In genomic region chr5:154368041-154368800, GRCh38 we compare ENCODE assay signal across 9 cellular contexts.
A peak's percentile ranks its signal among the peaks of the same experiment; 100 is the strongest.
DNase-seq lines count a peak whose midpoint lies in the region; ATAC-seq and TF ChIP-seq lines count a peak whose summit lies in the region.
"Had no signal": no experiment of that assay in that cellular context is flagged by ENCODE, and none has a peak within 500 bp of the region (broad histone marks: within the 10 kb centered on the region; RNA-seq: fewer than 3 reads in every experiment).

No MANE protein-coding gene starts in this region.

- peak overlapping the region; percentile 12 for H3K27ac Mint-ChIP-seq in activated T-cell treated with anti-CD3 and anti-CD28 coated beads, Interleukin-2, amount 50 U/mL, for 72 hours
- H3K27ac Mint-ChIP-seq in chondrocyte (ENCODE audit: unreplicated experiment): peak overlapping the region; percentile 96
- H3K27ac Mint-ChIP-seq in stimulated activated memory B cell treated with anti-CD40 and anti-IgM and Interleukin-4, amounts not matched to agents 10 μg/mL and 1 μg/mL and 100 μg/mL, for 72 hours: no peak overlapping the region
- H3K27ac Mint-ChIP-seq: B cell had no signal

- no peak overlapping the region for H3K4me3 Mint-ChIP-seq in activated T-cell treated with anti-CD3 and anti-CD28 coated beads, Interleukin-2, amount 50 U/mL, for 72 hours
- H3K4me3 Mint-ChIP-seq in activated T-cell treated with anti-CD3 and anti-CD28 coated beads, Interleukin-2, amount 50 U/mL, for 4 hours: no peak overlapping the region
- peak overlapping the region; percentile 24 for H3K4me3 Mint-ChIP-seq in chondrocyte (ENCODE audit: unreplicated experiment)
- H3K4me3 Mint-ChIP-seq in stimulated activated memory B cell treated with anti-CD40 and anti-IgM and Interleukin-4, amounts not matched to agents 10 μg/mL and 1 μg/mL and 100 μg/mL, for 72 hours: no peak overlapping the region
- H3K4me3 Mint-ChIP-seq: B cell had no signal

- no peaks in the 10 kb centered on the region for H3K4me1 ChIP-seq in liver (ENCODE audit: control insufficient read depth in 4 of 4, insufficient read depth in 4 of 4, low read length in 3 of 4)
- H3K4me1 ChIP-seq in aorta (ENCODE audit: control insufficient read depth in 1 of 2, insufficient read depth in 2 of 2, low read length in 2 of 2): peaks cover 5 to 6% of the 10 kb centered on the region in 2 donors

- H3K4me3 ChIP-seq in liver (ENCODE audit: low read depth in 1 of 3, low read length in 3 of 3) (no peak overlapping the region), aorta (ENCODE audit: low read length in 2 of 2) (no peak overlapping the region)

- no peaks in the 10 kb centered on the region for H3K9me3 Mint-ChIP-seq in activated T-cell treated with anti-CD3 and anti-CD28 coated beads, Interleukin-2, amount 50 U/mL, for 72 hours
- H3K9me3 Mint-ChIP-seq in activated T-cell treated with anti-CD3 and anti-CD28 coated beads, Interleukin-2, amount 50 U/mL, for 4 hours: no peaks in the 10 kb centered on the region
- H3K9me3 Mint-ChIP-seq in chondrocyte (ENCODE audit: low read depth): no peaks in the 10 kb centered on the region
- H3K9me3 Mint-ChIP-seq in stimulated activated memory B cell treated with anti-CD40 and anti-IgM and Interleukin-4, amounts not matched to agents 10 μg/mL and 1 μg/mL and 100 μg/mL, for 72 hours: no peaks in the 10 kb centered on the region

- no peak for ATAC-seq in activated T-cell treated with anti-CD3 and anti-CD28 coated beads, Interleukin-2, amount 50 U/mL, for 72 hours (replicated peaks in 1 of 2)
- ATAC-seq in activated T-cell treated with anti-CD3 and anti-CD28 coated beads, Interleukin-2, amount 50 U/mL, for 4 hours: no peak
- ATAC-seq in aorta (ENCODE audit: low FRiP score) (peak; percentile 77), HG02981 (IDR thresholded peaks at IDR 0.05; ENCODE audit: unreplicated experiment) (no peak)
- ATAC-seq in stimulated activated memory B cell treated with anti-CD40 and anti-IgM and Interleukin-4, amounts not matched to agents 10 μg/mL and 1 μg/mL and 100 μg/mL, for 72 hours: no peak

- H3K4me1 Mint-ChIP-seq in activated T-cell treated with anti-CD3 and anti-CD28 coated beads, Interleukin-2, amount 50 U/mL, for 72 hours (ENCODE audit: low read depth): no peaks in the 10 kb centered on the region
- no peaks in the 10 kb centered on the region for H3K4me1 Mint-ChIP-seq in activated T-cell treated with anti-CD3 and anti-CD28 coated beads, Interleukin-2, amount 50 U/mL, for 4 hours (ENCODE audit: low read depth)
- H3K4me1 Mint-ChIP-seq in chondrocyte (ENCODE audit: low read depth): peaks cover 92% of the 10 kb centered on the region
- peaks cover 7% of the 10 kb centered on the region for H3K4me1 Mint-ChIP-seq in stimulated activated memory B cell treated with anti-CD40 and anti-IgM and Interleukin-4, amounts not matched to agents 10 μg/mL and 1 μg/mL and 100 μg/mL, for 72 hours
- H3K4me1 Mint-ChIP-seq: B cell had no signal

- intact Hi-C loops in aorta (cut with DNase I): loop anchor here (5.0 kb wide), 2 partner anchors 81 to 176 kb away; partner anchors contain the start of gene GALNT10 (in 1 of the 2)

- WGBS in liver: 78% methylated on average over 6 of the region's 6 CpGs
- 21 to 25% methylated on average over 6 of the region's 6 CpGs for WGBS in aorta, 2 donors

- H3K36me3 Mint-ChIP-seq in activated T-cell treated with anti-CD3 and anti-CD28 coated beads, Interleukin-2, amount 50 U/mL, for 72 hours (ENCODE audit: insufficient read depth in 2 of 2): no peaks in the 10 kb centered on the region
- peaks cover 15% of the 10 kb centered on the region for H3K36me3 Mint-ChIP-seq in activated T-cell treated with anti-CD3 and anti-CD28 coated beads, Interleukin-2, amount 50 U/mL, for 4 hours (ENCODE audit: insufficient read depth)
- H3K36me3 Mint-ChIP-seq in chondrocyte (ENCODE audit: low read depth): peaks cover 9% of the 10 kb centered on the region
- H3K36me3 Mint-ChIP-seq in stimulated activated memory B cell treated with anti-CD40 and anti-IgM and Interleukin-4, amounts not matched to agents 10 μg/mL and 1 μg/mL and 100 μg/mL, for 72 hours: peaks cover 16% of the 10 kb centered on the region

- H3K27me3 ChIP-seq in liver (ENCODE audit: control insufficient read depth in 4 of 4, insufficient read depth in 4 of 4, low read length in 3 of 4) (no peaks in the 10 kb centered on the region), aorta (ENCODE audit: control insufficient read depth in 1 of 2, insufficient read depth in 2 of 2, low read length in 1 of 2) (no peaks in the 10 kb centered on the region)

- TF ChIP-seq CTCF in chondrocyte (IDR thresholded peaks at IDR 0.05): no peak
- no peak for TF ChIP-seq CTCF in liver (IDR thresholded peaks at IDR 0.05; ENCODE audit: low read depth, low read length, missing input control)

- H3K9me3 ChIP-seq in liver (ENCODE audit: control insufficient read depth in 4 of 4, low read length in 3 of 4) (no peaks in the 10 kb centered on the region), aorta (ENCODE audit: control insufficient read depth, low read length) (no peaks in the 10 kb centered on the region)

- H3K27ac ChIP-seq in liver (ENCODE audit: low read depth in 1 of 2, low read length in 2 of 2) (no peak overlapping the region), aorta (ENCODE audit: low read depth in 1 of 2, low read length in 2 of 2) (peak overlapping the region; percentile 18 to 46)

- DNase-seq in activated T-cell treated with anti-CD3 and anti-CD28 coated beads, Interleukin-2, amount 50 U/mL, for 72 hours: no peak
- no peak for DNase-seq in activated T-cell treated with anti-CD3 and anti-CD28 coated beads, Interleukin-2, amount 50 U/mL, for 4 hours
- DNase-seq in chondrocyte (ENCODE audit: low spot score): no peak
- DNase-seq in aorta: no peak
- DNase-seq in cerebellum (ENCODE audit: low spot score): no peak

- no peaks in the 10 kb centered on the region for H3K27me3 Mint-ChIP-seq in activated T-cell treated with anti-CD3 and anti-CD28 coated beads, Interleukin-2, amount 50 U/mL, for 72 hours (ENCODE audit: low read depth)
- no peaks in the 10 kb centered on the region for H3K27me3 Mint-ChIP-seq in activated T-cell treated with anti-CD3 and anti-CD28 coated beads, Interleukin-2, amount 50 U/mL, for 4 hours (ENCODE audit: low read depth)
- no peaks in the 10 kb centered on the region for H3K27me3 Mint-ChIP-seq in chondrocyte (ENCODE audit: low read depth)
- no peaks in the 10 kb centered on the region for H3K27me3 Mint-ChIP-seq in stimulated activated memory B cell treated with anti-CD40 and anti-IgM and Interleukin-4, amounts not matched to agents 10 μg/mL and 1 μg/mL and 100 μg/mL, for 72 hours
- H3K27me3 Mint-ChIP-seq: B cell had no signal

- H3K9ac ChIP-seq in liver (ENCODE audit: low read depth in 1 of 2, low read length in 2 of 2): no peak overlapping the region

- no peak for TF ChIP-seq RAD21 in liver (IDR thresholded peaks at IDR 0.05)

- peaks cover 0 to 3% (median 0%) of the 10 kb centered on the region in 4 donors for H3K36me3 ChIP-seq in liver (ENCODE audit: control insufficient read depth in 4 of 4, insufficient read depth in 3 of 4, low read depth in 1 of 4, low read length in 3 of 4)
- no peaks in the 10 kb centered on the region for H3K36me3 ChIP-seq in aorta (ENCODE audit: control insufficient read depth in 1 of 2, insufficient read depth in 2 of 2, low read length in 1 of 2)

TF ChIP-seq in liver, 16 proteins besides CTCF, POLR2A, EP300 and RAD21:
- TF ChIP-seq EGR1 (IDR thresholded peaks at IDR 0.05; ENCODE audit: low read depth in 2 of 2) (no peak), JUND (IDR thresholded peaks at IDR 0.05) (peak; percentile 61 to 67)

Comparison
In these comparisons a context has a peak if more than half of its experiments do, and no peak if none do; other contexts are left out.
1. H3K27ac ChIP-seq: peak in aorta (2 of 2); none in liver (0 of 2).